In genomic region chr20:60302875-60303274, GRCh38 we compare ENCODE assay signal across 22 cellular contexts.
"Had no signal": no experiment of that assay in that cellular context is flagged by ENCODE, and none has a peak within 500 bp of the region (broad histone marks: within the 10 kb centered on the region; RNA-seq: fewer than 3 reads in every experiment).

No MANE protein-coding gene starts in this region.

- H3K36me3 ChIP-seq: heart left ventricle, spleen, tibial artery, upper lobe of right lung, vagina had no signal

- ATAC-seq: heart left ventricle; left colon; left ventricle myocardium superior; psoas muscle; sciatic nerve; stimulated activated memory B cell treated with anti-CD40 and anti-IgM and Interleukin-4, amounts not matched to agents 10 μg/mL and 1 μg/mL and 100 μg/mL, for 72 hours; upper lobe of right lung had no signal

- H3K9me3 Mint-ChIP-seq: naive B cell; stimulated activated memory B cell treated with anti-CD40 and anti-IgM and Interleukin-4, amounts not matched to agents 10 μg/mL and 1 μg/mL and 100 μg/mL, for 72 hours; stimulated activated naive CD8-positive, alpha-beta T cell treated with anti-CD3 and anti-CD28 coated beads, Interleukin-15, Interleukin-2, amounts not matched to agents 100 ng/mL and 50 ng/mL, for 24 hours had no signal

- H3K27me3 Mint-ChIP-seq: naive B cell; stimulated activated memory B cell treated with anti-CD40 and anti-IgM and Interleukin-4, amounts not matched to agents 10 μg/mL and 1 μg/mL and 100 μg/mL, for 72 hours; stimulated activated naive CD8-positive, alpha-beta T cell treated with anti-CD3 and anti-CD28 coated beads, Interleukin-15, Interleukin-2, amounts not matched to agents 100 ng/mL and 50 ng/mL, for 24 hours had no signal

- H3K4me3 ChIP-seq: dorsolateral prefrontal cortex, heart left ventricle, lung, psoas muscle, spleen, tibial artery, upper lobe of right lung, vagina had no signal

- H3K27ac ChIP-seq: dorsolateral prefrontal cortex, heart left ventricle, psoas muscle, spleen, tibial artery, upper lobe of right lung, vagina had no signal

- H3K4me3 Mint-ChIP-seq: naive B cell; nephron progenitor cell; stimulated activated memory B cell treated with anti-CD40 and anti-IgM and Interleukin-4, amounts not matched to agents 10 μg/mL and 1 μg/mL and 100 μg/mL, for 72 hours; stimulated activated naive CD8-positive, alpha-beta T cell treated with anti-CD3 and anti-CD28 coated beads, Interleukin-15, Interleukin-2, amounts not matched to agents 100 ng/mL and 50 ng/mL, for 24 hours had no signal

- H3K4me1 ChIP-seq: heart left ventricle, psoas muscle, spleen, tibial artery, upper lobe of right lung, vagina had no signal

- H3K27ac Mint-ChIP-seq: naive B cell; nephron progenitor cell; stimulated activated memory B cell treated with anti-CD40 and anti-IgM and Interleukin-4, amounts not matched to agents 10 μg/mL and 1 μg/mL and 100 μg/mL, for 72 hours; stimulated activated naive CD8-positive, alpha-beta T cell treated with anti-CD3 and anti-CD28 coated beads, Interleukin-15, Interleukin-2, amounts not matched to agents 100 ng/mL and 50 ng/mL, for 24 hours had no signal

- DNase-seq: dorsolateral prefrontal cortex; effector CD8-positive, alpha-beta T cell; heart left ventricle; hippocampal formation; left colon; left ventricle myocardium superior; mesendoderm; naive B cell; nephron progenitor cell; psoas muscle; retina; spleen; stimulated activated CD4-positive, alpha-beta T cell treated with anti-CD3 and anti-CD28 coated beads, Interleukin-15, amount 100 ng/mL, for 24 hours; stimulated activated CD4-positive, alpha-beta T cell treated with anti-CD3 and anti-CD28 coated beads, Interleukin-1b, Interleukin-23, amount 100 ng/mL, for 48 hours; stimulated activated CD4-positive, alpha-beta T cell treated with anti-CD3 and anti-CD28 coated beads, Interleukin-4, amount 100 ng/mL, for 24 hours; tibial artery; upper lobe of right lung had no signal

- H3K4me1 Mint-ChIP-seq: naive B cell; stimulated activated memory B cell treated with anti-CD40 and anti-IgM and Interleukin-4, amounts not matched to agents 10 μg/mL and 1 μg/mL and 100 μg/mL, for 72 hours had no signal

- H3K27me3 ChIP-seq: tibial artery, vagina had no signal

- H3K9me3 ChIP-seq: heart left ventricle, psoas muscle, spleen, tibial artery, upper lobe of right lung, vagina had no signal

- H3K36me3 Mint-ChIP-seq: naive B cell; stimulated activated memory B cell treated with anti-CD40 and anti-IgM and Interleukin-4, amounts not matched to agents 10 μg/mL and 1 μg/mL and 100 μg/mL, for 72 hours had no signal
